In the genomic region with DNA sequence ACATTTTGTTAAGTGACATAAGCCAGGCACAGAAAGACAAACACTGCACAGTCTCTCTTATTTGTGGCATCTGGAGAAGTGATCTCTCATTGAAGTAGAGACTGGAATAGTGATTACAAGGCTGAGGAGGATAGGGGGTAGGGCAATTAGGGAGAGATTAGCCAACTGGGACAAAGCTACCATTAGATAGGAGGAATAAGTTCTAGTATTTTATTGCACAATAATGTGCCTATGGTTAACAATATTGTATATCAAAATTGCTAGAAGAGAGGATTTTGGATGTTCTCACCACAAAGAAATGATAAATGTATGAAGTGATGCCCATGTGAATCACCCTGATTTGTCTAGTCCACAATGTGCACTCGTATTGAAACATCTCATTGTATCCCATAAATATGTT, we compare ENCODE assay signal across 11 cellular contexts.
"Had no signal": no experiment of that assay in that cellular context is flagged by ENCODE, and none has a peak within 500 bp of the region (broad histone marks: within the 10 kb centered on the region; RNA-seq: fewer than 3 reads in every experiment).

No MANE protein-coding gene starts in this region.

- H3K4me1 ChIP-seq: HAP-1 had no signal

- ATAC-seq: GM23338, HCT116 had no signal

- H2AFZ ChIP-seq: GM23248 had no signal

- H3K36me3 ChIP-seq: HAP-1 had no signal

- H3K27ac Mint-ChIP-seq: GM23338, H9, HFFc6 had no signal

- H3K4me1 Mint-ChIP-seq: GM23338, H9 had no signal

- H3K9me3 ChIP-seq: HAP-1 had no signal

- H3K27ac ChIP-seq: GM23248 had no signal

- FAIRE-seq: H1, H54 had no signal

- H3K4me3 ChIP-seq: GM23248, GM23338, HAP-1 had no signal

- DNase-seq: GM23248, GOT3, H7, H9, HCEC 1CT, HFFc6 had no signal

- H3K9ac ChIP-seq: GM23248 had no signal

- H3K4me3 Mint-ChIP-seq: GM23338, H9, HFFc6 had no signal

- H3K4me2 ChIP-seq: GM23338 had no signal
